10 cellular contexts compared by ENCODE assay signal in the genomic region with DNA sequence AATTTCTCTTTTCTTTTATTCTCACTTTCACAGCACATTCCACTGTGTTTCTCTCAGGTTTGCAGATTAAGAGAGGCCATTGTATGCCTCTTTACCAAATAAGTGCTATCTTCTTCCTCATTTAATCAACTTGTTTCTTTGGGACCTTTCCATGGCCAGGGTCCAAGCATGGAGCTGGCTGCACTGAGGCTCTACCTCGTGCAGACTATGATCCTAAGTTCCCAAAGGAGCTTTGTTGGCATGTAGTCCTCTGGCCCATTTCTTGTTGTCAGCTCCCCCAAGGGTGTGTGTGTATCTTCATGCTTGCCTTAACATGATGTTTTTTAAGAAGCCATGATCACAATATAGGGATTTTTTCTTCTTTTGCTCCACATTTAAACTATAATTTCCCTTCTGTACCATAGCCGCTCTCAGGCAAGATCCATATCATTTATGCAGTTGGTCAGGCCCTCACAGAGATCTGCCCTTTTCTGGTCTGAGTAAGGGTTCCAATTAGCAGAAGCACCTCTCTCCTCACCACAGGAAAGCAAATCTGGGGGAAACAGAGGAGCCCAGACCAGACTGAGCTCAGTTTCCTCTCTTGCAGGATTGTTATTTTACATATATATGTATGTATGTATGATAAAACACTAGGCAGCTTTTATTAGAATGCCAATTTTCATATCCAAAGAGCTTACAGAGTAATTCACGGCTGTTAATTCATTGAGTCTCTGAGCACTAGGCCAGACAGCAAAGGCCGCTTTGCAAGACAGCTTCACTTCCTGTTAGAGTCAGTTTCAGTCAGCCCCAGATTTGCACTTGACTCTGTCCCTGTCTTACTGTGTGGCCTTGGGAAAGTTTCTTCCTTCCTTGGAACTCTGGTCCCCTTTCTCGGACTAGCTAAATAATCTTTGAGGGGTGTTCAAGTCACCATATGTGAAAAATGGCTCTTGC. TPM values are rescaled to one million over a fixed set of nuclear protein-coding genes. Genes with fewer than 3 reads are reported as not detected.
DNase-seq lines count a peak whose midpoint lies in the region; ATAC-seq and TF ChIP-seq lines count a peak whose summit lies in the region.
"Had no signal": no experiment of that assay in that cellular context is flagged by ENCODE, and none has a peak within 500 bp of the region (broad histone marks: within the 10 kb centered on the region; RNA-seq: fewer than 3 reads in every experiment).

No MANE protein-coding gene starts in this region.

- peaks cover 69% of the 10 kb centered on the region for H3K36me3 ChIP-seq in suprapubic skin

- TF ChIP-seq CTCF in coronary artery (IDR thresholded peaks at IDR 0.05) (no peak), suprapubic skin (IDR thresholded peaks at IDR 0.05) (no peak)

- H3K4me1 ChIP-seq in suprapubic skin, result peaks cover 35% of the 10 kb centered on the region

- no peak for DNase-seq in coronary artery (ENCODE audit: low spot score)
- DNase-seq in suprapubic skin (ENCODE audit: low spot score in 2 of 2), result no peak
- DNase-seq in DMS79 treated with DMSO at 0.1 percent for 48 hours (lab: John Stamatoyannopoulos, UW), result no peak
- no peak for DNase-seq in NCI-H1048 (lab: John Stamatoyannopoulos, UW)
- no peak for DNase-seq in NOMO-1 (lab: John Stamatoyannopoulos, UW; ENCODE audit: unreplicated experiment in 2 of 2)
- DNase-seq: activated CD8-positive, alpha-beta T cell treated with anti-CD3 and anti-CD28 coated beads, Interleukin-2, amount 10 ng/mL, durations not matched to agents 7 days and 5 days; SK-N-SH had no signal

- no peak overlapping the region for H3K4me3 ChIP-seq in coronary artery
- H3K4me3 ChIP-seq in suprapubic skin, result no peak overlapping the region

- ATAC-seq in GM19397 (IDR thresholded peaks at IDR 0.05; ENCODE audit: unreplicated experiment), result peak; percentile 78
- peak; percentile 83 for ATAC-seq in HG02938 (IDR thresholded peaks at IDR 0.05; ENCODE audit: unreplicated experiment)
- ATAC-seq in GM18867 (IDR thresholded peaks at IDR 0.05; ENCODE audit: unreplicated experiment), result no peak
- ATAC-seq: activated CD8-positive, alpha-beta T cell treated with anti-CD3 and anti-CD28 coated beads, Interleukin-2, amount 10 ng/mL, durations not matched to agents 7 days and 5 days had no signal

- TF ChIP-seq EP300 in suprapubic skin (IDR thresholded peaks at IDR 0.05), result no peak

- H3K27ac ChIP-seq in coronary artery (peak overlapping the region; percentile 15 to 87), suprapubic skin (peak overlapping the region; percentile 80)

- 54% methylated on average over 5 of the region's 5 CpGs for WGBS in suprapubic skin

- no peaks in the 10 kb centered on the region for H3K9me3 ChIP-seq in suprapubic skin
- H3K9me3 ChIP-seq: SK-N-SH had no signal

- no peaks in the 10 kb centered on the region for H3K27me3 ChIP-seq in suprapubic skin

- TF ChIP-seq POLR2A in suprapubic skin (IDR thresholded peaks at IDR 0.05), result no peak

RNA-seq across cellular contexts. Expression of gene CYB5R2, which starts 34.3 kb away (rescaled TPM):
- 10 to 100 TPM; 30.7 to 78.4 (median 53.9) TPM for total RNA-seq in suprapubic skin
